ENCODE assay signal across 25 cellular contexts in the genomic region with DNA sequence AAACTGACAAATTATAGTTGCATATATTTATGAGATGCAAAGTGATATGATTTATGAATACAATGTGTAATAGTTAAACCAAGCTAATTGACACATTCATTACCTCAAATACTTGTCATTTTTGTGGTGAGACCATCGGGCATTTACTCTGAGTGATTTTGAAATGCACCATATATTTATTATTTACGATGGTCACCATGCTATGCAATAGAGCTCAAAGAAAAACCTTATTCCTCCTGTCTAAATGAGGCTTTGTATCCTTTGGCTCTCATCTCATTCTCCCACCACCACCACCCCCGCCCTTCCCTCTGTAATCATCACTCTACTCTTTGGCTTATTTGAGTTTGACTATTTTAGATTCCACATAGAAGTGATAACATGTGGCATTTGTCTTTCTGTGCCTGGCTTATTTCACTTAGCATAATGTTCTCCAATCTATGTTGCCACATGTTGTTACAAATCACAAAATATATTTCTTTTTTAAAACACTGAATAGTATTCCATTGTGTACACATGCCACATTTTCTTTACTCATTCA.
DNase-seq lines count a peak whose midpoint lies in the region; ATAC-seq, FAIRE-seq and TF ChIP-seq lines count a peak whose summit lies in the region.
"Had no signal": no experiment of that assay in that cellular context is flagged by ENCODE, and none has a peak within 500 bp of the region (broad histone marks: within the 10 kb centered on the region; RNA-seq: fewer than 3 reads in every experiment).

No MANE protein-coding gene starts in this region.

- dilution Hi-C loops in mammary epithelial cell (cut with HindIII; ENCODE audit: low sequenced_read_pairs) = no loop called here

- 28% methylated on average over 3 of the region's 3 CpGs for WGBS in mammary epithelial cell (ENCODE audit: low coverage, missing lambda C conversion rate)
- 86% methylated on average over 3 of the region's 3 CpGs for WGBS in esophagus muscularis mucosa

- no peak overlapping the region for H3K4me2 ChIP-seq in mammary epithelial cell (ENCODE audit: insufficient read depth, low read depth, low read length)

- TF ChIP-seq CTCF in mammary epithelial cell (conservative IDR thresholded peaks at IDR 0.05 in 1 of 2, IDR thresholded peaks at IDR 0.05 in 1 of 2; ENCODE audit: extremely low read depth in 1 of 2, insufficient read depth in 1 of 2, low read depth in 1 of 2, low read length in 2 of 2) (no peak), breast epithelium (IDR thresholded peaks at IDR 0.05) (no peak), esophagus muscularis mucosa (IDR thresholded peaks at IDR 0.05) (no peak), left ventricle myocardium inferior (IDR thresholded peaks at IDR 0.05; ENCODE audit: borderline replicate concordance) (no peak), kidney (IDR thresholded peaks at IDR 0.05; ENCODE audit: borderline replicate concordance, extremely low read depth, insufficient read depth) (no peak)

- no peak for ATAC-seq in HG03108 (IDR thresholded peaks at IDR 0.05; ENCODE audit: unreplicated experiment)
- ATAC-seq: PC-3 had no signal

- H4K20me1 ChIP-seq in mammary epithelial cell (ENCODE audit: insufficient read depth, low read length) = no peaks in the 10 kb centered on the region

- H2AFZ ChIP-seq in mammary epithelial cell (ENCODE audit: low read depth, low read length) = no peak overlapping the region

- FAIRE-seq in kidney (lab: Jason Lieb, UNC) = no peak
- FAIRE-seq: GM12891 had no signal

- H3K4me1 ChIP-seq in mammary epithelial cell (ENCODE audit: insufficient read depth, low read length) (peaks cover 29% of the 10 kb centered on the region), breast epithelium (no peaks in the 10 kb centered on the region), esophagus muscularis mucosa (no peaks in the 10 kb centered on the region), left ventricle myocardium inferior (peaks cover 21% of the 10 kb centered on the region), kidney (ENCODE audit: control insufficient read depth in 1 of 2, insufficient read depth in 1 of 2, low read depth in 1 of 2, low read length in 2 of 2) (no peaks in the 10 kb centered on the region)

- H3K27me3 ChIP-seq in mammary epithelial cell (ENCODE audit: insufficient read depth, low read length) (no peaks in the 10 kb centered on the region), breast epithelium (no peaks in the 10 kb centered on the region), esophagus muscularis mucosa (peaks cover 0 to 4% (median 0%) of the 10 kb centered on the region in 4 donors), left ventricle myocardium inferior (ENCODE audit: low read depth) (no peaks in the 10 kb centered on the region), MG63 (no peaks in the 10 kb centered on the region)
- H3K27me3 ChIP-seq: SJSA1 had no signal

- H3K4me3 ChIP-seq in mammary epithelial cell (replicated peaks in 1 of 3; ENCODE audit: insufficient read depth in 1 of 3, low read depth in 2 of 3, low read length in 3 of 3) (no peak overlapping the region), breast epithelium (no peak overlapping the region), esophagus muscularis mucosa (no peak overlapping the region), left ventricle myocardium inferior (no peak overlapping the region), MG63 (no peak overlapping the region), kidney (ENCODE audit: low read length in 2 of 2) (no peak overlapping the region)
- H3K4me3 ChIP-seq: SJSA1 had no signal

- no peak for TF ChIP-seq POLR2A in breast epithelium (IDR thresholded peaks at IDR 0.05)
- no peak for TF ChIP-seq POLR2A in esophagus muscularis mucosa (IDR thresholded peaks at IDR 0.05; ENCODE audit: low read depth)

- CTCF ChIA-PET in mammary epithelial cell (lab: Charles Lee; ENCODE audit: low non-redundant PET) = no interaction called here

- in situ Hi-C loops in mammary epithelial cell (cut with MboI; ENCODE audit: low sequenced_read_pairs in 2 of 2) = no loop called here

- no peaks in the 10 kb centered on the region for H3K79me2 ChIP-seq in mammary epithelial cell (ENCODE audit: insufficient read depth, low read length)

- TF ChIP-seq EP300 in esophagus muscularis mucosa (IDR thresholded peaks at IDR 0.05) = no peak

- H3K9me3 ChIP-seq in mammary epithelial cell (replicated peaks; ENCODE audit: insufficient read depth, low read length) = peaks cover 4% of the 10 kb centered on the region
- H3K9me3 ChIP-seq in breast epithelium = peaks cover 6 to 19% of the 10 kb centered on the region in 2 donors
- H3K9me3 ChIP-seq in esophagus muscularis mucosa = peaks cover 0 to 23% (median 19%) of the 10 kb centered on the region in 4 donors
- H3K9me3 ChIP-seq in left ventricle myocardium inferior (replicated peaks) = peaks cover 31% of the 10 kb centered on the region
- peaks cover 12% of the 10 kb centered on the region; the same call in 1 of the 2 replicates for H3K9me3 ChIP-seq in MG63
- peaks cover 0 to 12% of the 10 kb centered on the region in 2 donors for H3K9me3 ChIP-seq in kidney (ENCODE audit: control insufficient read depth in 1 of 2, low read length in 2 of 2)
- H3K9me3 ChIP-seq: SJSA1 had no signal

- no TSS peak for BruUV-seq in mammary epithelial cell (replicated peaks; lab: Mats Ljungman, UMichigan)

- H3K36me3 ChIP-seq in mammary epithelial cell (ENCODE audit: insufficient read depth, low read length) = no peaks in the 10 kb centered on the region
- H3K36me3 ChIP-seq in breast epithelium = no peaks in the 10 kb centered on the region
- H3K36me3 ChIP-seq in esophagus muscularis mucosa = no peaks in the 10 kb centered on the region
- no peaks in the 10 kb centered on the region for H3K36me3 ChIP-seq in left ventricle myocardium inferior
- H3K36me3 ChIP-seq in MG63 = no peaks in the 10 kb centered on the region
- no peaks in the 10 kb centered on the region for H3K36me3 ChIP-seq in kidney (ENCODE audit: control insufficient read depth in 1 of 2, insufficient read depth in 2 of 2, low read length in 2 of 2)
- H3K36me3 ChIP-seq: SJSA1 had no signal

- H3K9ac ChIP-seq in mammary epithelial cell (ENCODE audit: insufficient read depth, low read length) = no peak overlapping the region
- H3K9ac ChIP-seq in kidney (ENCODE audit: low read length in 2 of 2) = no peak overlapping the region

- intact Hi-C loops in mammary epithelial cell (cut with micrococcal nuclease) (no loop called here), breast epithelium (cut with DNase I; ENCODE audit: low total_unique reads) (no loop called here), esophagus muscularis mucosa (cut with DNase I) (no loop called here), left ventricle myocardium inferior (cut with micrococcal nuclease) (no loop called here), kidney (cut with DNase I) (loop anchor here (10.0 kb wide), 1 partner anchor 184 kb away; no protein-coding TSS in a partner anchor)

- DNase-seq in mammary epithelial cell (peak; percentile 45), breast epithelium (ENCODE audit: low spot score in 2 of 2) (no peak), ELR (ENCODE audit: low read depth) (peak; percentile 30), esophagus muscularis mucosa (ENCODE audit: extremely low spot score) (peak; percentile 19), left ventricle myocardium inferior (no peak), MG63 (no peak), kidney (no peak)
- DNase-seq: DMS53; GF-D8; GOT3; HCEC 1CT; NCI-H1092 treated with DMSO at 0.1 percent for 48 hours; NCI-H1436 treated with DMSO at 0.1 percent for 48 hours; NCI-H187 treated with DMSO at 0.1 percent for 48 hours; NCI-H2107; NCI-H446; NCI-H526; NCI-H82; NK-92 treated with Interleukin-12 subunit alpha and Interleukin-12 subunit beta, amount 100 ng/mL, for 24 hours; PC-3 had no signal

- H3K27ac ChIP-seq in mammary epithelial cell (ENCODE audit: insufficient read depth, low read depth, low read length) (no peak overlapping the region), breast epithelium (no peak overlapping the region), esophagus muscularis mucosa (replicated peaks in 1 of 4) (no peak overlapping the region), left ventricle myocardium inferior (replicated peaks) (peak overlapping the region; percentile 56), kidney (ENCODE audit: low read depth in 2 of 2, low read length in 2 of 2) (no peak overlapping the region)
- H3K27ac ChIP-seq: 22Rv1, HL-60, SJSA1 had no signal

Comparison
In these comparisons a context has a peak if more than half of its experiments do, and no peak if none do; other contexts are left out.
1. DNase-seq: peak in mammary epithelial cell (single experiment), ELR (single experiment) and esophagus muscularis mucosa (single experiment); none in breast epithelium (0 of 2), left ventricle myocardium inferior (single experiment), MG63 (single experiment) and kidney (single experiment).